Comparison of ENCODE assay signal across 1 cellular context in the genomic region with DNA sequence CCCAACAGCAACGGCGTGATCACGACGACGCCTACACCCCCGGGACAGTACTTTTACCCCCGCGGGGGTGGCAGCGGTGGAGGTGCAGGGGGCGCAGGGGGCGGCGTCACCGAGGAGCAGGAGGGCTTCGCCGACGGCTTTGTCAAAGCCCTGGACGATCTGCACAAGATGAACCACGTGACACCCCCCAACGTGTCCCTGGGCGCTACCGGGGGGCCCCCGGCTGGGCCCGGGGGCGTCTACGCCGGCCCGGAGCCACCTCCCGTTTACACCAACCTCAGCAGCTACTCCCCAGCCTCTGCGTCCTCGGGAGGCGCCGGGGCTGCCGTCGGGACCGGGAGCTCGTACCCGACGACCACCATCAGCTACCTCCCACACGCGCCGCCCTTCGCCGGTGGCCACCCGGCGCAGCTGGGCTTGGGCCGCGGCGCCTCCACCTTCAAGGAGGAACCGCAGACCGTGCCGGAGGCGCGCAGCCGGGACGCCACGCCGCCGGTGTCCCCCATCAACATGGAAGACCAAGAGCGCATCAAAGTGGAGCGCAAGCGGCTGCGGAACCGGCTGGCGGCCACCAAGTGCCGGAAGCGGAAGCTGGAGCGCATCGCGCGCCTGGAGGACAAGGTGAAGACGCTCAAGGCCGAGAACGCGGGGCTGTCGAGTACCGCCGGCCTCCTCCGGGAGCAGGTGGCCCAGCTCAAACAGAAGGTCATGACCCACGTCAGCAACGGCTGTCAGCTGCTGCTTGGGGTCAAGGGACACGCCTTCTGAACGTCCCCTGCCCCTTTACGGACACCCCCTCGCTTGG.
TF ChIP-seq lines count a peak whose summit lies in the region.

No MANE protein-coding gene starts in this region.

TF ChIP-seq in HepG2, 621 proteins besides CTCF, POLR2A, EP300 and RAD21 (continued from another document and continues in another):
- TF ChIP-seq ZNF788 (CRISPR knock-in tag; IDR thresholded peaks at IDR 0.05; ENCODE audit: borderline replicate concordance): no peak
- no peak for TF ChIP-seq U2AF1 (optimal IDR thresholded peaks at IDR 0.05; ENCODE audit: low read depth, low read length)
- no peak for TF ChIP-seq ZNF460 (CRISPR knock-in tag; IDR thresholded peaks at IDR 0.05; ENCODE audit: borderline replicate concordance)
- TF ChIP-seq THRA (CRISPR knock-in tag; IDR thresholded peaks at IDR 0.05; ENCODE audit: borderline replicate concordance): 0 out of 2 replicates have a peak, but pooled peaks have one; percentile 43
- no peak for TF ChIP-seq ZNF660 (CRISPR knock-in tag; IDR thresholded peaks at IDR 0.05; ENCODE audit: borderline replicate concordance, low read depth)
- no peak for TF ChIP-seq HNF1A (IDR thresholded peaks at IDR 0.05; ENCODE audit: low read depth)
- TF ChIP-seq HNF1A (CRISPR knock-in tag; IDR thresholded peaks at IDR 0.05; ENCODE audit: borderline replicate concordance): peak; percentile 60; the same call in 1 of the 2 replicates
- peak; percentile 82 for TF ChIP-seq TMF1 (CRISPR knock-in tag; IDR thresholded peaks at IDR 0.05; ENCODE audit: low read depth)
- TF ChIP-seq, protein P1, sequence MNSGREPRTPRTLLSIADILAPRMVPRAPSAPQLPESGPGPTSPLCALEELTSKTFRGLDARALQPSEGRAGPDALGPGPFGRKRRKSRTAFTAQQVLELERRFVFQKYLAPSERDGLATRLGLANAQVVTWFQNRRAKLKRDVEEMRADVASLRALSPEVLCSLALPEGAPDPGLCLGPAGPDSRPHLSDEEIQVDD (CRISPR knock-in tag; IDR thresholded peaks at IDR 0.05; ENCODE audit: borderline replicate concordance): no peak; the same call in 1 of the 2 replicates
- 0 out of 2 replicates have a peak, but pooled peaks have one; percentile 62 for TF ChIP-seq IRX3 (CRISPR knock-in tag; IDR thresholded peaks at IDR 0.05; ENCODE audit: borderline replicate concordance, low read depth)
- no peak for TF ChIP-seq ZNF883 (CRISPR knock-in tag; IDR thresholded peaks at IDR 0.05; ENCODE audit: not compliant biosample characterization)
- TF ChIP-seq ATRX (CRISPR knock-in tag; IDR thresholded peaks at IDR 0.05; ENCODE audit: borderline replicate concordance): no peak
- TF ChIP-seq SRSF4 (IDR thresholded peaks at IDR 0.05; ENCODE audit: low read depth, low read length, poor library complexity, severe bottlenecking): no peak
- TF ChIP-seq, protein P2, sequence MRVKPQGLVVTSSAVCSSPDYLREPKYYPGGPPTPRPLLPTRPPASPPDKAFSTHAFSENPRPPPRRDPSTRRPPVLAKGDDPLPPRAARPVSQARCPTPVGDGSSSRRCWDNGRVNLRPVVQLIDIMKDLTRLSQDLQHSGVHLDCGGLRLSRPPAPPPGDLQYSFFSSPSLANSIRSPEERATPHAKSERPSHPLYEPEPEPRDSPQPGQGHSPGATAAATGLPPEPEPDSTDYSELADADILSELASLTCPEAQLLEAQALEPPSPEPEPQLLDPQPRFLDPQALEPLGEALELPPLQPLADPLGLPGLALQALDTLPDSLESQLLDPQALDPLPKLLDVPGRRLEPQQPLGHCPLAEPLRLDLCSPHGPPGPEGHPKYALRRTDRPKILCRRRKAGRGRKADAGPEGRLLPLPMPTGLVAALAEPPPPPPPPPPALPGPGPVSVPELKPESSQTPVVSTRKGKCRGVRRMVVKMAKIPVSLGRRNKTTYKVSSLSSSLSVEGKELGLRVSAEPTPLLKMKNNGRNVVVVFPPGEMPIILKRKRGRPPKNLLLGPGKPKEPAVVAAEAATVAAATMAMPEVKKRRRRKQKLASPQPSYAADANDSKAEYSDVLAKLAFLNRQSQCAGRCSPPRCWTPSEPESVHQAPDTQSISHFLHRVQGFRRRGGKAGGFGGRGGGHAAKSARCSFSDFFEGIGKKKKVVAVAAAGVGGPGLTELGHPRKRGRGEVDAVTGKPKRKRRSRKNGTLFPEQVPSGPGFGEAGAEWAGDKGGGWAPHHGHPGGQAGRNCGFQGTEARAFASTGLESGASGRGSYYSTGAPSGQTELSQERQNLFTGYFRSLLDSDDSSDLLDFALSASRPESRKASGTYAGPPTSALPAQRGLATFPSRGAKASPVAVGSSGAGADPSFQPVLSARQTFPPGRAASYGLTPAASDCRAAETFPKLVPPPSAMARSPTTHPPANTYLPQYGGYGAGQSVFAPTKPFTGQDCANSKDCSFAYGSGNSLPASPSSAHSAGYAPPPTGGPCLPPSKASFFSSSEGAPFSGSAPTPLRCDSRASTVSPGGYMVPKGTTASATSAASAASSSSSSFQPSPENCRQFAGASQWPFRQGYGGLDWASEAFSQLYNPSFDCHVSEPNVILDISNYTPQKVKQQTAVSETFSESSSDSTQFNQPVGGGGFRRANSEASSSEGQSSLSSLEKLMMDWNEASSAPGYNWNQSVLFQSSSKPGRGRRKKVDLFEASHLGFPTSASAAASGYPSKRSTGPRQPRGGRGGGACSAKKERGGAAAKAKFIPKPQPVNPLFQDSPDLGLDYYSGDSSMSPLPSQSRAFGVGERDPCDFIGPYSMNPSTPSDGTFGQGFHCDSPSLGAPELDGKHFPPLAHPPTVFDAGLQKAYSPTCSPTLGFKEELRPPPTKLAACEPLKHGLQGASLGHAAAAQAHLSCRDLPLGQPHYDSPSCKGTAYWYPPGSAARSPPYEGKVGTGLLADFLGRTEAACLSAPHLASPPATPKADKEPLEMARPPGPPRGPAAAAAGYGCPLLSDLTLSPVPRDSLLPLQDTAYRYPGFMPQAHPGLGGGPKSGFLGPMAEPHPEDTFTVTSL (CRISPR knock-in tag; IDR thresholded peaks at IDR 0.05; ENCODE audit: borderline replicate concordance): no peak
- no peak for TF ChIP-seq HNRNPH1 (optimal IDR thresholded peaks at IDR 0.05; ENCODE audit: low read depth, low read length)
- no peak for TF ChIP-seq ZNF569 (CRISPR knock-in tag; IDR thresholded peaks at IDR 0.05; ENCODE audit: borderline replicate concordance)
- 0 out of 2 replicates have a peak, but pooled peaks have one; percentile 54 for TF ChIP-seq REXO4 (CRISPR knock-in tag; IDR thresholded peaks at IDR 0.05; ENCODE audit: borderline replicate concordance)
- TF ChIP-seq ZFP37 (CRISPR knock-in tag; IDR thresholded peaks at IDR 0.05; ENCODE audit: borderline replicate concordance): no peak; the same call in 1 of the 2 replicates
- peak; percentile 77; the same call in 1 of the 2 replicates for TF ChIP-seq ZNF431 (CRISPR knock-in tag; IDR thresholded peaks at IDR 0.05; ENCODE audit: borderline replicate concordance, low read depth)
- TF ChIP-seq FOXC1 (CRISPR knock-in tag; IDR thresholded peaks at IDR 0.05; ENCODE audit: borderline replicate concordance): peak; percentile 45; the same call in 1 of the 2 replicates
- TF ChIP-seq, protein P3, sequence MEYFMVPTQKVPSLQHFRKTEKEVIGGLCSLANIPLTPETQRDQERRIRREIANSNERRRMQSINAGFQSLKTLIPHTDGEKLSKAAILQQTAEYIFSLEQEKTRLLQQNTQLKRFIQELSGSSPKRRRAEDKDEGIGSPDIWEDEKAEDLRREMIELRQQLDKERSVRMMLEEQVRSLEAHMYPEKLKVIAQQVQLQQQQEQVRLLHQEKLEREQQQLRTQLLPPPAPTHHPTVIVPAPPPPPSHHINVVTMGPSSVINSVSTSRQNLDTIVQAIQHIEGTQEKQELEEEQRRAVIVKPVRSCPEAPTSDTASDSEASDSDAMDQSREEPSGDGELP (IDR thresholded peaks at IDR 0.05; ENCODE audit: borderline replicate concordance, low read depth): peak; percentile 88; the same call in 1 of the 2 replicates
- no peak for TF ChIP-seq KMT2A (CRISPR knock-in tag; IDR thresholded peaks at IDR 0.05)
- TF ChIP-seq NCOR1 (IDR thresholded peaks at IDR 0.05; ENCODE audit: borderline replicate concordance, low read length): no peak
- TF ChIP-seq SIX4 (CRISPR knock-in tag; IDR thresholded peaks at IDR 0.05): no peak
- TF ChIP-seq RFX1 (IDR thresholded peaks at IDR 0.05): no peak
- TF ChIP-seq NFIB (CRISPR knock-in tag; IDR thresholded peaks at IDR 0.05; ENCODE audit: borderline replicate concordance): no peak
- no peak for TF ChIP-seq ZNF138 (CRISPR knock-in tag; IDR thresholded peaks at IDR 0.05; ENCODE audit: low read depth)
- 0 out of 2 replicates have a peak, but pooled peaks have one; percentile 70 for TF ChIP-seq AKAP8 (CRISPR knock-in tag; IDR thresholded peaks at IDR 0.05)
- TF ChIP-seq DMTF1 (CRISPR knock-in tag; IDR thresholded peaks at IDR 0.05): no peak
- TF ChIP-seq SMAD9 (CRISPR knock-in tag; IDR thresholded peaks at IDR 0.05): no peak
- peak; percentile 58; the same call in 1 of the 2 replicates for TF ChIP-seq PRDM15 (CRISPR knock-in tag; IDR thresholded peaks at IDR 0.05)
- no peak; the same call in 1 of the 2 replicates for TF ChIP-seq ZMAT3 (CRISPR knock-in tag; conservative IDR thresholded peaks at IDR 0.05)
